Comparison of ENCODE assay signal across 24 cellular contexts in genomic region chrX:149274516-149275105, GRCh38.
DNase-seq lines count a peak whose midpoint lies in the region; ATAC-seq and TF ChIP-seq lines count a peak whose summit lies in the region.
"Had no signal": no experiment of that assay in that cellular context is flagged by ENCODE, and none has a peak within 500 bp of the region (broad histone marks: within the 10 kb centered on the region; RNA-seq: fewer than 3 reads in every experiment).

No MANE protein-coding gene starts in this region.

- dilution Hi-C loops in mammary epithelial cell (cut with HindIII; ENCODE audit: low sequenced_read_pairs), result no loop called here

- H4K20me1 ChIP-seq in mammary epithelial cell (ENCODE audit: insufficient read depth, low read length), result no peaks in the 10 kb centered on the region
- H4K20me1 ChIP-seq: BLaER1 treated with 17β-estradiol and CSF1 and Interleukin-3, amounts not matched to agents 10 nM and 100 nM had no signal

- H3K9me3 ChIP-seq in left ventricle myocardium inferior (replicated peaks), result no peaks in the 10 kb centered on the region
- no peaks in the 10 kb centered on the region for H3K9me3 ChIP-seq in mammary epithelial cell (replicated peaks; ENCODE audit: insufficient read depth, low read length)
- H3K9me3 ChIP-seq in suprapubic skin, result no peaks in the 10 kb centered on the region
- H3K9me3 ChIP-seq: BLaER1 treated with 17β-estradiol and CSF1 and Interleukin-3, amounts not matched to agents 10 nM and 100 nM; gastrocnemius medialis had no signal

- CTCF ChIA-PET in mammary epithelial cell (lab: Charles Lee; ENCODE audit: low non-redundant PET), result no interaction called here

- ATAC-seq in left cardiac atrium, result peak; percentile 30 to 50
- ATAC-seq in GM18502 (IDR thresholded peaks at IDR 0.05; ENCODE audit: poor library complexity, unreplicated experiment), result no peak
- ATAC-seq in HG02981 (IDR thresholded peaks at IDR 0.05; ENCODE audit: unreplicated experiment), result no peak
- ATAC-seq: activated naive CD8-positive, alpha-beta T cell treated with anti-CD3 and anti-CD28 coated beads, Interleukin-2, amount 50 U/mL, for 24 hours; gastrocnemius medialis; SK-N-SH treated with all-trans-retinoic acid at 6 μM for 48 hours; stimulated activated memory B cell treated with anti-CD40 and anti-IgM and Interleukin-4, amounts not matched to agents 10 μg/mL and 1 μg/mL and 100 μg/mL, for 72 hours had no signal

- H2AFZ ChIP-seq in mammary epithelial cell (ENCODE audit: low read depth, low read length), result no peak overlapping the region

- H3K79me2 ChIP-seq in mammary epithelial cell (ENCODE audit: insufficient read depth, low read length), result no peaks in the 10 kb centered on the region

- intact Hi-C loops in left cardiac atrium (cut with DNase I), result no loop called here
- intact Hi-C loops in left ventricle myocardium inferior (cut with micrococcal nuclease), result no loop called here
- intact Hi-C loops in mammary epithelial cell (cut with micrococcal nuclease), result no loop called here

- BruUV-seq in mammary epithelial cell (replicated peaks; lab: Mats Ljungman, UMichigan), result no TSS peak

- H3K4me3 ChIP-seq in left ventricle myocardium inferior (no peak overlapping the region), mammary epithelial cell (replicated peaks in 1 of 3; ENCODE audit: insufficient read depth in 1 of 3, low read depth in 2 of 3, low read length in 3 of 3) (no peak overlapping the region), suprapubic skin (no peak overlapping the region)
- H3K4me3 ChIP-seq: BLaER1 treated with 17β-estradiol and CSF1 and Interleukin-3, amounts not matched to agents 10 nM and 100 nM; cardiac muscle cell; gastrocnemius medialis; lung; smooth muscle cell had no signal

- TF ChIP-seq CTCF in left ventricle myocardium inferior (IDR thresholded peaks at IDR 0.05; ENCODE audit: borderline replicate concordance) (no peak), mammary epithelial cell (conservative IDR thresholded peaks at IDR 0.05 in 1 of 2, IDR thresholded peaks at IDR 0.05 in 1 of 2; ENCODE audit: extremely low read depth in 1 of 2, insufficient read depth in 1 of 2, low read depth in 1 of 2, low read length in 2 of 2) (no peak), suprapubic skin (IDR thresholded peaks at IDR 0.05) (no peak)

- no peak for TF ChIP-seq POLR2A in suprapubic skin (IDR thresholded peaks at IDR 0.05)

- H3K36me3 ChIP-seq in left ventricle myocardium inferior (no peaks in the 10 kb centered on the region), mammary epithelial cell (ENCODE audit: insufficient read depth, low read length) (no peaks in the 10 kb centered on the region), suprapubic skin (no peaks in the 10 kb centered on the region)
- H3K36me3 ChIP-seq: BLaER1 treated with 17β-estradiol and CSF1 and Interleukin-3, amounts not matched to agents 10 nM and 100 nM; cardiac muscle cell; gastrocnemius medialis had no signal

- WGBS in mammary epithelial cell (ENCODE audit: low coverage, missing lambda C conversion rate), result 40% methylated on average over 4 of the region's 4 CpGs
- 61% methylated on average over 4 of the region's 4 CpGs for WGBS in suprapubic skin

- H3K27ac ChIP-seq in left ventricle myocardium inferior (replicated peaks) (no peak overlapping the region), mammary epithelial cell (ENCODE audit: insufficient read depth, low read depth, low read length) (no peak overlapping the region), suprapubic skin (no peak overlapping the region)
- H3K27ac ChIP-seq: BLaER1 treated with 17β-estradiol and CSF1 and Interleukin-3, amounts not matched to agents 10 nM and 100 nM; cardiac muscle cell; gastrocnemius medialis had no signal

- H3K4me1 ChIP-seq in left ventricle myocardium inferior, result no peaks in the 10 kb centered on the region
- peaks cover 3% of the 10 kb centered on the region for H3K4me1 ChIP-seq in mammary epithelial cell (ENCODE audit: insufficient read depth, low read length)
- H3K4me1 ChIP-seq in suprapubic skin, result no peaks in the 10 kb centered on the region
- H3K4me1 ChIP-seq: BLaER1 treated with 17β-estradiol and CSF1 and Interleukin-3, amounts not matched to agents 10 nM and 100 nM; gastrocnemius medialis had no signal

- H3K27me3 ChIP-seq in left ventricle myocardium inferior (ENCODE audit: low read depth), result no peaks in the 10 kb centered on the region
- H3K27me3 ChIP-seq in mammary epithelial cell (ENCODE audit: insufficient read depth, low read length), result no peaks in the 10 kb centered on the region
- no peaks in the 10 kb centered on the region for H3K27me3 ChIP-seq in suprapubic skin
- H3K27me3 ChIP-seq: BLaER1 treated with 17β-estradiol and CSF1 and Interleukin-3, amounts not matched to agents 10 nM and 100 nM; cardiac muscle cell; gastrocnemius medialis had no signal

- no peak overlapping the region for H3K4me2 ChIP-seq in mammary epithelial cell (ENCODE audit: insufficient read depth, low read depth, low read length)
- H3K4me2 ChIP-seq: BLaER1 treated with 17β-estradiol and CSF1 and Interleukin-3, amounts not matched to agents 10 nM and 100 nM; smooth muscle cell had no signal

- no peak overlapping the region for H3K9ac ChIP-seq in mammary epithelial cell (ENCODE audit: insufficient read depth, low read length)
- H3K9ac ChIP-seq: BLaER1 treated with 17β-estradiol and CSF1 and Interleukin-3, amounts not matched to agents 10 nM and 100 nM had no signal

- in situ Hi-C loops in mammary epithelial cell (cut with MboI; ENCODE audit: low sequenced_read_pairs in 2 of 2), result no loop called here

- TF ChIP-seq EP300 in suprapubic skin (IDR thresholded peaks at IDR 0.05), result no peak

- DNase-seq in left cardiac atrium (no peak), left ventricle myocardium inferior (no peak), mammary epithelial cell (peak; percentile 41), iris pigment epithelial cell (ENCODE audit: low read depth) (peak; percentile 1), suprapubic skin (ENCODE audit: low spot score in 2 of 2) (no peak), NCI-H1092 (lab: John Stamatoyannopoulos, UW) (no peak)
- DNase-seq: activated CD4-positive, alpha-beta T cell treated with anti-CD3 and anti-CD28 coated beads, Interleukin-2, amount 50 U/mL, for 4 hours; activated effector memory CD4-positive, alpha-beta T cell treated with anti-CD3 and anti-CD28 coated beads, Interleukin-2, amount 50 U/mL, for 16 hours; activated naive CD8-positive, alpha-beta T cell treated with anti-CD3 and anti-CD28 coated beads, Interleukin-2, amount 50 U/mL, for 24 hours; Calu3; gastrocnemius medialis; H9; MM.1S; NCI-H1436 treated with DMSO at 0.1 percent for 48 hours; NCI-H510A; RPMI8226 had no signal

Comparison
In these comparisons a context has a peak if more than half of its experiments do, and no peak if none do; other contexts are left out.
1. ATAC-seq: peak in left cardiac atrium (2 of 2); none in GM18502 (single experiment) and HG02981 (single experiment).
2. DNase-seq: peak in mammary epithelial cell (single experiment) and iris pigment epithelial cell (single experiment); none in left cardiac atrium (single experiment), left ventricle myocardium inferior (single experiment), suprapubic skin (0 of 2) and NCI-H1092 (single experiment).